ENCODE assay signal across 35 cellular contexts in the genomic region with DNA sequence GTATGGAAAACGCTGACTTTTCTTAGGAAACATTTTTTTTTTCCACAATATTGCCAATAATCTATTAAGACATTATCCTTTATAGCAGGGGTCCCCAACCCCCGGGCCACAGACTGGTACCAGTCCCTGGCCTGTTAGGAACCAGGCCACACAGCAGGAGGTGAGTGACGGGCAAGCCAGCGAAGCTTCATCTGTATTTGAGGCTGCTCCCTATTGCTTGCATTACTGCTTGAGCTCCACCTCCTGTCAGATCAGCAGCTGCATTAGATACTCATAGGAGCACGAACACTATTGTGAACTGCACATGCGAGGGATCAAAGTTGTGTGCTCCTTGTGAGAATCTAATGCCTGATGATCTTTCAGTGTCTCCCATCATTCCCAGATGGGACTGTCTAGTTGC.
"Had no signal": no experiment of that assay in that cellular context is flagged by ENCODE, and none has a peak within 500 bp of the region (broad histone marks: within the 10 kb centered on the region; RNA-seq: fewer than 3 reads in every experiment).

No MANE protein-coding gene starts in this region.

- ATAC-seq: activated CD8-positive, alpha-beta memory T cell treated with anti-CD3 and anti-CD28 coated beads, Interleukin-2, amount 10 ng/mL, durations not matched to agents 7 days and 5 days; activated naive CD8-positive, alpha-beta T cell treated with anti-CD3 and anti-CD28 coated beads, Interleukin-2, amount 50 U/mL, for 24 hours; PC-3; SK-N-SH treated with all-trans-retinoic acid at 6 μM for 48 hours had no signal

- H3K4me1 Mint-ChIP-seq: activated CD4-positive, alpha-beta memory T cell treated with anti-CD3 and anti-CD28 coated beads, Interleukin-2, amount 10 ng/mL, durations not matched to agents 7 days and 5 days; activated CD8-positive, alpha-beta memory T cell treated with anti-CD3 and anti-CD28 coated beads, Interleukin-2, amount 10 ng/mL, durations not matched to agents 7 days and 5 days; activated naive CD4-positive, alpha-beta T cell treated with anti-CD3 and anti-CD28 coated beads, Interleukin-2, amount 10 ng/mL, durations not matched to agents 7 days and 5 days; central memory CD8-positive, alpha-beta T cell had no signal

- H3K4me3 Mint-ChIP-seq: activated CD4-positive, alpha-beta memory T cell treated with anti-CD3 and anti-CD28 coated beads, Interleukin-2, amount 10 ng/mL, durations not matched to agents 7 days and 5 days; activated CD8-positive, alpha-beta memory T cell treated with anti-CD3 and anti-CD28 coated beads, Interleukin-2, amount 10 ng/mL, durations not matched to agents 7 days and 5 days; activated naive CD4-positive, alpha-beta T cell treated with anti-CD3 and anti-CD28 coated beads, Interleukin-2, amount 10 ng/mL, durations not matched to agents 7 days and 5 days; activated naive CD8-positive, alpha-beta T cell; activated naive CD8-positive, alpha-beta T cell treated with anti-CD3 and anti-CD28 coated beads, Interleukin-2, amount 50 U/mL, for 24 hours; central memory CD8-positive, alpha-beta T cell had no signal

- H3K27ac Mint-ChIP-seq: activated CD4-positive, alpha-beta memory T cell treated with anti-CD3 and anti-CD28 coated beads, Interleukin-2, amount 10 ng/mL, durations not matched to agents 7 days and 5 days; activated CD8-positive, alpha-beta memory T cell treated with anti-CD3 and anti-CD28 coated beads, Interleukin-2, amount 10 ng/mL, durations not matched to agents 7 days and 5 days; activated naive CD4-positive, alpha-beta T cell treated with anti-CD3 and anti-CD28 coated beads, Interleukin-2, amount 10 ng/mL, durations not matched to agents 7 days and 5 days; activated naive CD8-positive, alpha-beta T cell; activated naive CD8-positive, alpha-beta T cell treated with anti-CD3 and anti-CD28 coated beads, Interleukin-2, amount 50 U/mL, for 24 hours had no signal

- H3K4me3 ChIP-seq: ascending aorta, cardiac muscle cell, Peyer's patch had no signal

- H3K9me3 ChIP-seq: ascending aorta, Peyer's patch had no signal

- H3K27ac ChIP-seq: ascending aorta, cardiac muscle cell, Peyer's patch, WERI-Rb-1 had no signal

- DNase-seq: activated CD4-positive, alpha-beta memory T cell treated with anti-CD3 and anti-CD28 coated beads, Interleukin-2, amount 10 ng/mL, durations not matched to agents 7 days and 5 days; activated CD4-positive, alpha-beta T cell treated with anti-CD3 and anti-CD28 coated beads for 1 hour; activated CD4-positive, alpha-beta T cell treated with anti-CD3 and anti-CD28 coated beads for 48 hours; activated CD4-positive, CD25-positive, alpha-beta regulatory T cell; activated CD8-positive, alpha-beta memory T cell treated with anti-CD3 and anti-CD28 coated beads for 24 hours; activated CD8-positive, alpha-beta memory T cell treated with anti-CD3 and anti-CD28 coated beads, Interleukin-2, amount 10 ng/mL, durations not matched to agents 7 days and 5 days; activated CD8-positive, alpha-beta memory T cell treated with anti-CD3 and anti-CD28 coated beads, Interleukin-2, amount 50 U/mL, for 48 hours; activated effector memory CD4-positive, alpha-beta T cell treated with Interleukin-2 at 50 U/mL for 16 hours; activated naive CD4-positive, alpha-beta T cell treated with anti-CD3 and anti-CD28 coated beads, Interleukin-2, amount 10 ng/mL, durations not matched to agents 7 days and 5 days; activated naive CD8-positive, alpha-beta T cell treated with anti-CD3 and anti-CD28 coated beads, Interleukin-2, amount 50 U/mL, for 24 hours; activated T-cell treated with anti-CD3 and anti-CD28 coated beads, Interleukin-2, amount 50 U/mL, for 48 hours; KBM-7; NCI-H1048; NCI-H1105 treated with DMSO at 0.1 percent for 48 hours; NCI-H1436; NCI-H1694; NCI-H1930; NCI-H2081 treated with DMSO at 0.1 percent for 48 hours; NCI-H345; NCI-H526; NCI-H774; NK-92 treated with Interleukin-12 subunit alpha and Interleukin-12 subunit beta, amount 100 ng/mL, for 24 hours; PC-3; Peyer's patch; RPMI8226; SIG-M5; T-helper 1 cell; T-helper 2 cell; T-helper 9 cell; WERI-Rb-1 had no signal

- H3K27me3 ChIP-seq: ascending aorta, cardiac muscle cell, Peyer's patch had no signal

- H3K36me3 ChIP-seq: ascending aorta, cardiac muscle cell, Peyer's patch, WERI-Rb-1 had no signal

- H3K4me1 ChIP-seq: ascending aorta, Peyer's patch had no signal

- H3K27me3 Mint-ChIP-seq: activated CD4-positive, alpha-beta memory T cell treated with anti-CD3 and anti-CD28 coated beads, Interleukin-2, amount 10 ng/mL, durations not matched to agents 7 days and 5 days; activated CD8-positive, alpha-beta memory T cell treated with anti-CD3 and anti-CD28 coated beads, Interleukin-2, amount 10 ng/mL, durations not matched to agents 7 days and 5 days; activated naive CD4-positive, alpha-beta T cell treated with anti-CD3 and anti-CD28 coated beads, Interleukin-2, amount 10 ng/mL, durations not matched to agents 7 days and 5 days; activated naive CD8-positive, alpha-beta T cell; activated naive CD8-positive, alpha-beta T cell treated with anti-CD3 and anti-CD28 coated beads, Interleukin-2, amount 50 U/mL, for 24 hours; central memory CD8-positive, alpha-beta T cell had no signal
